Comparison of ENCODE assay signal across 1 cellular context in genomic region chr1:7470904-7471638, GRCh38.
TF ChIP-seq lines count a peak whose summit lies in the region.

No MANE protein-coding gene starts in this region.

TF ChIP-seq in H1, 55 proteins besides CTCF, POLR2A, EP300 and RAD21 (continued from another document):
- TF ChIP-seq CTBP2 (IDR thresholded peaks at IDR 0.05; ENCODE audit: borderline replicate concordance, insufficient read depth, insufficient read length, low read length) (no peak), CBX8 (IDR thresholded peaks at IDR 0.05; ENCODE audit: borderline replicate concordance, low read depth, low read length) (no peak), ASH2L (IDR thresholded peaks at IDR 0.05; ENCODE audit: low read length) (no peak), HDAC2 (IDR thresholded peaks at IDR 0.05; ENCODE audit: borderline replicate concordance in 1 of 2, low read depth in 2 of 2, low read length in 2 of 2) (no peak), CREB1 (IDR thresholded peaks at IDR 0.05) (no peak)
